In genomic region chr7:129779602-129780256, GRCh38 we compare ENCODE assay signal across 8 cellular contexts.
DNase-seq lines count a peak whose midpoint lies in the region; ATAC-seq and TF ChIP-seq lines count a peak whose summit lies in the region.

No MANE protein-coding gene starts in this region.

- no peaks in the 10 kb centered on the region for H3K4me1 ChIP-seq in ACC112 (ENCODE audit: control insufficient read depth, insufficient read depth, low read length, unreplicated experiment)

- no peak overlapping the region for H3K27ac Mint-ChIP-seq in activated B cell treated with CpG ODN at 0.5 μM for 24 hours

- peaks cover 31% of the 10 kb centered on the region for H3K4me1 Mint-ChIP-seq in activated B cell treated with CpG ODN at 0.5 μM for 24 hours

- DNase-seq in Kasumi-1 (lab: John Stamatoyannopoulos, UW), result peak; percentile 40 to 56
- peak; percentile 42 for DNase-seq in activated B cell treated with CpG ODN at 0.5 μM for 24 hours
- DNase-seq in left ventricle myocardium superior, result peak; percentile 31

- H3K27ac ChIP-seq in ACC112 (ENCODE audit: low read depth, low read length), result no peak overlapping the region
- peak overlapping the region in 19 of 21 experiments; percentile 7 to 85 (median 61) for H3K27ac ChIP-seq in skin epidermis

- TF ChIP-seq CTCF in activated B cell treated with CpG ODN at 0.5 μM for 24 hours (IDR thresholded peaks at IDR 0.05), result no peak

- no peaks in the 10 kb centered on the region for H3K79me2 ChIP-seq in ACC112 (ENCODE audit: control insufficient read depth, insufficient read depth, low read length, unreplicated experiment)

- no peak overlapping the region for H2AFZ ChIP-seq in ACC112 (ENCODE audit: low read length, unreplicated experiment)

- intact Hi-C loops in activated B cell treated with CpG ODN at 0.5 μM for 24 hours (cut with micrococcal nuclease), result loop anchor here (2.0 to 10.0 kb wide), 5 partner anchors 45 to 955 kb away; partner anchors contain the start of genes KLF14, NRF1, STRIP2 and UBE2H
- intact Hi-C loops in left ventricle myocardium superior (cut with micrococcal nuclease), result no loop called here

- POLR2A ChIA-PET in activated B cell treated with CpG ODN at 0.5 μM for 24 hours (lab: Charles Lee), result no interaction called here

- H3K36me3 ChIP-seq in ACC112 (ENCODE audit: insufficient read depth, low read length), result no peaks in the 10 kb centered on the region

- no peaks in the 10 kb centered on the region for H3K36me3 Mint-ChIP-seq in activated B cell treated with CpG ODN at 0.5 μM for 24 hours (ENCODE audit: low read depth)

- H3K4me3 ChIP-seq in ACC112 (ENCODE audit: low read depth, low read length) (peak overlapping the region; percentile 71), skin epidermis (peak overlapping the region; percentile 35 to 81 (median 42))

- peaks cover 77% of the 10 kb centered on the region for H3K27me3 ChIP-seq in ACC112 (ENCODE audit: insufficient read depth, low read length)

- CTCF ChIA-PET in activated B cell treated with CpG ODN at 0.5 μM for 24 hours (lab: Charles Lee), result no interaction called here

- H3K4me3 Mint-ChIP-seq in activated B cell treated with CpG ODN at 0.5 μM for 24 hours, result peak overlapping the region; percentile 44

- peak; percentile 26 for ATAC-seq in GM18498 (IDR thresholded peaks at IDR 0.05; ENCODE audit: unreplicated experiment)
- peak; percentile 36 for ATAC-seq in activated B cell treated with CpG ODN at 0.5 μM for 24 hours (ENCODE audit: low read depth)
- peak; percentile 21 for ATAC-seq in left ventricle myocardium superior
- no peak for ATAC-seq in GM18873 (IDR thresholded peaks at IDR 0.05; ENCODE audit: low FRiP score, unreplicated experiment)
- ATAC-seq in HG03442 (IDR thresholded peaks at IDR 0.05; ENCODE audit: unreplicated experiment), result no peak

- H3K9me3 Mint-ChIP-seq in activated B cell treated with CpG ODN at 0.5 μM for 24 hours, result no peaks in the 10 kb centered on the region

- H3K27me3 Mint-ChIP-seq in activated B cell treated with CpG ODN at 0.5 μM for 24 hours, result peaks cover 37% of the 10 kb centered on the region

Comparison
In these comparisons a context has a peak if more than half of its experiments do, and no peak if none do; other contexts are left out.
1. ATAC-seq: peak in GM18498 (single experiment), activated B cell treated with CpG ODN at 0.5 μM for 24 hours (single experiment) and left ventricle myocardium superior (single experiment); none in GM18873 (single experiment) and HG03442 (single experiment).
2. Peak in every context shown above with its lines, with median percentiles within 50 percentile points of each other: DNase-seq.